Comparison of ENCODE assay signal across 8 cellular contexts in the genomic region with DNA sequence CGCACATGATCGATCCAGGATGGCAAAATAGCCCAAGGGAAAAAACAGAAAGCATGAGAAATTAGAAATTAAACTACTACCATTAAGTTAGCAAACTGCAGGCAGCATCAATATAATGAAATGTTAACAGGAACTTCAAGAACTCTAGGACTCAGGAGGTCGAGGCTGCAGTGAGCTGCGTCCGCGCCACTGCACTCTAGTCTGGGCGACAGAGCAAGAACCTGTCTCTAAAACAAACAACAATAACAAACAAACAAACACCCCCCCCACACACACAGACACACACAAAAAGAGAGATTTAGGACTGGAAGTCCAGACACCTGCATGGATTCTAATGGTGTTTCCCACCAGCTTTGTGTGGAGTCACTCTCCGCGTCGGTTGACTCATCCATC. TPM values are rescaled to one million over a fixed set of nuclear protein-coding genes. Genes with fewer than 3 reads are reported as not detected.
A peak's percentile ranks its signal among the peaks of the same experiment; 100 is the strongest.
DNase-seq lines count a peak whose midpoint lies in the region; ATAC-seq and TF ChIP-seq lines count a peak whose summit lies in the region.

No MANE protein-coding gene starts in this region.

- H3K27ac Mint-ChIP-seq in T-cell = peak overlapping the region; percentile 93 to 96

- CTCF ChIA-PET in T-cell (lab: Charles Lee) = interaction anchor here (0.6 to 2.5 kb wide), 2 partner anchors 16 to 42 kb away, joined by 5 to 10 read pairs; partner anchors contain the start of gene DCTPP1 (in 1 of the 2)

- POLR2A ChIA-PET in T-cell (lab: Charles Lee) = no interaction called here

- H3K27ac ChIP-seq in gastrocnemius medialis = peak overlapping the region; percentile 97 to 100 (median 98)

- H3K9me3 ChIP-seq in gastrocnemius medialis = no peaks in the 10 kb centered on the region

- no peak for TF ChIP-seq POLR2A in gastrocnemius medialis (IDR thresholded peaks at IDR 0.05)

- H3K4me1 Mint-ChIP-seq in T-cell = peaks cover 42 to 54% (median 50%) of the 10 kb centered on the region in 3 donors

- TF ChIP-seq CTCF in GM12875 (IDR thresholded peaks at IDR 0.05; ENCODE audit: borderline replicate concordance, insufficient read depth, low read depth, low read length) (no peak), fibroblast of pulmonary artery (IDR thresholded peaks at IDR 0.05; ENCODE audit: low read length, missing control alignments) (no peak), gastrocnemius medialis (IDR thresholded peaks at IDR 0.05 in 4 of 5, conservative IDR thresholded peaks at IDR 0.05 in 1 of 5) (no peak)

- H3K4me3 ChIP-seq in GM12875 (ENCODE audit: low read depth, low read length) (peak overlapping the region; percentile 89), fibroblast of pulmonary artery (replicated peaks; ENCODE audit: low read depth, low read length) (peak overlapping the region; percentile 76), gastrocnemius medialis (peak overlapping the region; percentile 89 to 100 (median 95))

- no peaks in the 10 kb centered on the region for H3K36me3 ChIP-seq in gastrocnemius medialis

- H3K27me3 Mint-ChIP-seq in T-cell = no peaks in the 10 kb centered on the region

- peaks cover 0 to 3% (median 0%) of the 10 kb centered on the region in 3 donors for H3K9me3 Mint-ChIP-seq in T-cell

- peaks cover 20 to 21% of the 10 kb centered on the region in 2 donors for H3K4me1 ChIP-seq in gastrocnemius medialis

- peak overlapping the region; percentile 85 to 95 (median 90) for H3K4me3 Mint-ChIP-seq in T-cell

- in situ Hi-C loops in gastrocnemius medialis (cut with MboI; ENCODE audit: low sequenced_read_pairs in 4 of 4) = loop anchor here in 1 of 4 donors (10.0 to 25.0 kb wide), 2 partner anchors 89 to 191 kb away; partner anchors contain the start of gene ZNF747

- H3K27me3 ChIP-seq in gastrocnemius medialis = no peaks in the 10 kb centered on the region

- no peak for ATAC-seq in T-cell (replicated peaks in 1 of 4)
- ATAC-seq in gastrocnemius medialis = no peak
- no peak for ATAC-seq in GM18907 (IDR thresholded peaks at IDR 0.05; ENCODE audit: unreplicated experiment)

- intact Hi-C loops in gastrocnemius medialis (cut with DNase I; ENCODE audit: low total_unique reads) = no loop called here

- DNase-seq in T-cell (no peak), fibroblast of pulmonary artery (ENCODE audit: low read depth) (no peak), gastrocnemius medialis (no peak), Ammon's horn (ENCODE audit: low spot score) (no peak), NK-92 (lab: John Stamatoyannopoulos, UW; ENCODE audit: unreplicated experiment) (no peak), NCI-H1930 (lab: John Stamatoyannopoulos, UW) (no peak)

- peaks cover 17% of the 10 kb centered on the region for H3K36me3 Mint-ChIP-seq in T-cell

RNA-seq across cellular contexts. Expression of gene SEPHS2, which starts 0.5 kb away (rescaled TPM):
- total RNA-seq in T-cell = 10 to 100 TPM; 21.3 to 50.2 (median 47.8) TPM
- 10 to 100 TPM; 23.7 to 29.5 (median 27.4) TPM for total RNA-seq in gastrocnemius medialis

RNA-seq across cellular contexts. Expression of gene DCTPP1, which starts 16.4 kb away (rescaled TPM):
- total RNA-seq in T-cell = 10 to 100 TPM; 11.2 to 30.6 (median 24.7) TPM
- 10 to 100 TPM; 11.8 to 32.6 (median 17.8) TPM for total RNA-seq in gastrocnemius medialis

RNA-seq across cellular contexts. Expression of gene ITGAL, which starts 26.3 kb away (rescaled TPM):
- 100 to 1,000 TPM; 322 to 640 (median 518) TPM for total RNA-seq in T-cell
- 1 to 10 TPM in 1 of 4 donors, under 1 TPM in 2, not detected in 1; 0.16 to 1.9 (median 0.86) TPM for total RNA-seq in gastrocnemius medialis

RNA-seq across cellular contexts. Expression of gene ZNF771, which starts 38.8 kb away (rescaled TPM):
- 1 to 10 TPM; 1.3 to 6.6 (median 6.2) TPM for total RNA-seq in T-cell
- total RNA-seq in gastrocnemius medialis = 10 to 100 TPM; 16.7 to 34.1 (median 24.7) TPM

RNA-seq across cellular contexts. Expression of gene ZNF48, which starts 51.0 kb away (rescaled TPM):
- total RNA-seq in T-cell = 10 to 100 TPM in 3 of 5 donors, 1 to 10 TPM in 2; 7.3 to 17.5 (median 16.4) TPM
- 10 to 100 TPM in 2 of 4 donors, 1 to 10 TPM in 2; 4.4 to 12.7 (median 8.7) TPM for total RNA-seq in gastrocnemius medialis

Comparison
In these comparisons a context has a peak if more than half of its experiments do, and no peak if none do; other contexts are left out.
1. RNA of gene ITGAL, which starts 26.3 kb away (total RNA-seq): 322 to 640 TPM in T-cell; 0.16 to 1.9 TPM in gastrocnemius medialis; every median in the first group is over 100 times any median in the second.
2. Peak in every context shown above with its lines, with median percentiles within 50 percentile points of each other: H3K4me3 ChIP-seq.